In the genomic region with DNA sequence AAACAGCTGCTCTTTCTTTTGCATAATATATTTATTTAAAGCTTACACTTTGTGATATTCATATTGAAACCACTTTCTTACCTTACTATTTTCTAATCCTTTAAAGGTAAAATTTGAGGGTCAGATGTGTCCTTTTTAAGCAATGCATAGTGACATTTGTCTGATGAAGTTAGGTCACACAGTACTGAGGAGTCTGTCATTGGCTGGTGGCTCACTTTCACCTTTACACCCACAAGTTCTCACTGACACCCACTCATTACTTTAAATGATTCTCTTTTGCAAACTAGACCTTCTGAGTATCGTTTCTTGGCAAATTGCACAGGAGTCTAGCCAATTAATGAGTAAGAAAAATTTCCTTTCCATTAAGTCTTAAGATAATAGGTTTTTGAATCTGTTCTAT, we compare ENCODE assay signal across 17 cellular contexts.
DNase-seq lines count a peak whose midpoint lies in the region; ATAC-seq and TF ChIP-seq lines count a peak whose summit lies in the region.
"Had no signal": no experiment of that assay in that cellular context is flagged by ENCODE, and none has a peak within 500 bp of the region (broad histone marks: within the 10 kb centered on the region; RNA-seq: fewer than 3 reads in every experiment).

No MANE protein-coding gene starts in this region.

- no peak overlapping the region for H2BK120ac ChIP-seq in H9 (ENCODE audit: low read depth, low read length, poor library complexity, severe bottlenecking)

- no peak for TF ChIP-seq CTCF in H9 (conservative IDR thresholded peaks at IDR 0.05)

- no peak overlapping the region for H3K4me2 ChIP-seq in H9 (ENCODE audit: insufficient read depth, insufficient read length, low read length)

- H4K5ac ChIP-seq in H9 (ENCODE audit: insufficient read length, low read depth, low read length): no peak overlapping the region

- no peak for DNase-seq in H9
- DNase-seq in NCI-H345 treated with DMSO at 0.1 percent for 48 hours (lab: John Stamatoyannopoulos, UW; ENCODE audit: unreplicated experiment): no peak
- DNase-seq in left lobe of liver (ENCODE audit: low spot score): no peak
- DNase-seq in NCI-H2171 (lab: John Stamatoyannopoulos, UW): no peak
- DNase-seq: C1 segment of cervical spinal cord; HFFc6; MV-4-11; NCI-H1436 treated with DMSO at 0.1 percent for 48 hours; NCI-H2081 treated with DMSO at 0.1 percent for 48 hours; NCI-H2227 treated with DMSO at 0.1 percent for 48 hours; NCI-H526 treated with DMSO at 0.1 percent for 48 hours; NK-92 treated with Interleukin-12 subunit alpha and Interleukin-12 subunit beta, amount 100 ng/mL, for 24 hours; T1000 had no signal

- no peaks in the 10 kb centered on the region for H3K79me1 ChIP-seq in H9 (ENCODE audit: insufficient read depth, low read depth, low read length, poor library complexity, severe bottlenecking)

- no CpG with 5 or more reads among the region's 1 CpG for WGBS in H9 (ENCODE audit: extremely low coverage, insufficient read length, low lambda C conversion rate)

- no peak overlapping the region for H2AFZ ChIP-seq in H9 (ENCODE audit: low read length)

- no peak overlapping the region for H4K8ac ChIP-seq in H9 (replicated peaks; ENCODE audit: insufficient read length, low read depth, low read length)

- no peak overlapping the region for H2BK15ac ChIP-seq in H9 (ENCODE audit: low read depth, low read length)

- peaks cover 8 to 9% of the 10 kb centered on the region in 2 experiments for H3K4me1 Mint-ChIP-seq in H9

- H3K9ac ChIP-seq in H9 (ENCODE audit: extremely low read depth, insufficient read length, low read length): no peak overlapping the region

- H2AK5ac ChIP-seq in H9 (ENCODE audit: insufficient read length, low read length): no peak overlapping the region

- H3K23me2 ChIP-seq in H9 (ENCODE audit: insufficient read length, low read depth, low read length, poor library complexity, severe bottlenecking): no peaks in the 10 kb centered on the region

- H2BK5ac ChIP-seq in H9 (ENCODE audit: insufficient read length, low read length): no peak overlapping the region

- no peak overlapping the region for H4K91ac ChIP-seq in H9 (ENCODE audit: insufficient read length, low read depth, low read length)

- H3K4ac ChIP-seq in H9 (ENCODE audit: low read depth, low read length): no peak overlapping the region

- H3K27me3 Mint-ChIP-seq in H9 (ENCODE audit: low read depth): no peaks in the 10 kb centered on the region

- H3K4me1 ChIP-seq in H9 (ENCODE audit: insufficient read depth, low read length): no peaks in the 10 kb centered on the region

- no peak overlapping the region for H3K14ac ChIP-seq in H9 (ENCODE audit: insufficient read depth, low read length)

- no peaks in the 10 kb centered on the region for H3K27me3 ChIP-seq in H9 (ENCODE audit: insufficient read depth, low read length)

- no peaks in the 10 kb centered on the region for H3K9me3 ChIP-seq in H9 (ENCODE audit: control insufficient read depth, low read depth, low read length)

- no peak overlapping the region for H2BK12ac ChIP-seq in H9 (ENCODE audit: insufficient read length, low read depth, low read length)

- ATAC-seq in GM18498 (IDR thresholded peaks at IDR 0.05; ENCODE audit: unreplicated experiment) (peak; percentile 74), GM18909 (IDR thresholded peaks at IDR 0.05; ENCODE audit: poor library complexity, unreplicated experiment) (peak; percentile 68), HG02798 (IDR thresholded peaks at IDR 0.05; ENCODE audit: poor library complexity, unreplicated experiment) (peak; percentile 59), HG03432 (IDR thresholded peaks at IDR 0.05; ENCODE audit: unreplicated experiment) (peak; percentile 75), left lobe of liver (no peak)

- no peak overlapping the region for H3T11ph ChIP-seq in H9 (ENCODE audit: low read length)

- no peak overlapping the region for H3K4me3 Mint-ChIP-seq in H9
- H3K4me3 Mint-ChIP-seq: HFFc6 had no signal

- no peaks in the 10 kb centered on the region for H4K20me1 ChIP-seq in H9 (ENCODE audit: control insufficient read depth, insufficient read depth, insufficient read length)

- H3K36me3 Mint-ChIP-seq in H9 (ENCODE audit: insufficient read depth in 1 of 3, low read depth in 3 of 3): no peaks in the 10 kb centered on the region

- H3K79me2 ChIP-seq in H9 (ENCODE audit: insufficient read depth, low read length): no peaks in the 10 kb centered on the region

- no peak overlapping the region for H3K27ac ChIP-seq in H9 (ENCODE audit: insufficient read length, low read depth, low read length)

- H3K23ac ChIP-seq in H9 (ENCODE audit: insufficient read length, low read depth, low read length): no peak overlapping the region

- no peak overlapping the region for H3K18ac ChIP-seq in H9 (ENCODE audit: insufficient read length, low read depth, low read length)

- H3K9me3 Mint-ChIP-seq in H9: no peaks in the 10 kb centered on the region

- H2BK20ac ChIP-seq in H9 (ENCODE audit: low read depth, low read length, poor library complexity, severe bottlenecking): no peak overlapping the region

- no peak overlapping the region for H3K56ac ChIP-seq in H9 (ENCODE audit: insufficient read length, low read depth, low read length)

- H3K27ac Mint-ChIP-seq in H9: no peak overlapping the region
- H3K27ac Mint-ChIP-seq: HFFc6 had no signal
